15 cellular contexts compared by ENCODE assay signal in the genomic region with DNA sequence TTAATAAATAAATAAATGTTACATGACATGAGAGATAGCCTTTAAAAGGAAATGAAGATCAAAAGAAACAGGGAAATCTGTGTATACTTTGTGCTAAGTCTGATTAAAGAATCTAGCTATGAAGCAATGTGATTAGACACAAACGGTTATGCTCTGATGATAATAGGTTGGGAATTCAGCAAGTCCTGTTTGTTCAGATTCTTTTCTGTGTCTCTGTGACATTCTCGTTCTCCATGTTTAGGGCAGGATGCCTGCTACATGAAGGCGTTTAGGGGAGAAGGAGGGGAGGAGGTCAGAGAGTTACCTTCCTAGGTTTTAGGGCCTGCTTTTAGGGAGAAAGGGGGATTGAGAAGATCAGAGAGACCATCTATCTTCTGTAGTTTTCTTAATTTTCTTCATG.
DNase-seq lines count a peak whose midpoint lies in the region; ATAC-seq and TF ChIP-seq lines count a peak whose summit lies in the region.
"Had no signal": no experiment of that assay in that cellular context is flagged by ENCODE, and none has a peak within 500 bp of the region (broad histone marks: within the 10 kb centered on the region; RNA-seq: fewer than 3 reads in every experiment).

No MANE protein-coding gene starts in this region.

- 0 out of 2 replicates have a peak overlapping the region, but pooled peaks have one; percentile 34 for H2AFZ ChIP-seq in PC-9
- H2AFZ ChIP-seq in trophoblast cell (ENCODE audit: insufficient read depth, low read length, poor library complexity) = no peak overlapping the region
- no peak overlapping the region for H2AFZ ChIP-seq in MM.1S (ENCODE audit: low read length)

- H3K4me2 ChIP-seq in PC-9 = no peak overlapping the region
- H3K4me2 ChIP-seq in trophoblast cell (ENCODE audit: low read length) = peak overlapping the region; percentile 9
- H3K4me2 ChIP-seq in MM.1S (ENCODE audit: low read depth, low read length) = no peak overlapping the region
- H3K4me2 ChIP-seq: A549 had no signal

- H3K9me2 ChIP-seq in PC-9 (ENCODE audit: insufficient read depth) (no peaks in the 10 kb centered on the region), MM.1S (replicated peaks; ENCODE audit: insufficient read depth, low read length) (no peaks in the 10 kb centered on the region)

- no peak overlapping the region for H3K14ac ChIP-seq in trophoblast cell (ENCODE audit: low read length)

- no peaks in the 10 kb centered on the region for H3K79me1 ChIP-seq in trophoblast cell (ENCODE audit: low read length)

- DNase-seq in PC-9 (no peak), glutamatergic neuron (no peak), trophoblast cell (peak; percentile 57 to 93), epidermal melanocyte (ENCODE audit: insufficient read length, low spot score) (no peak), MM.1S (no peak)
- DNase-seq: BE2C; CD8-positive, alpha-beta T cell; COR-L47; DND-41; GDM1; H7 had no signal

- no peak overlapping the region for H2BK5ac ChIP-seq in trophoblast cell (ENCODE audit: low read depth, low read length, poor library complexity)

- H4K91ac ChIP-seq in trophoblast cell (ENCODE audit: low read depth, low read length) = no peak overlapping the region

- H4K20me1 ChIP-seq in PC-9 (ENCODE audit: insufficient read depth) (no peaks in the 10 kb centered on the region), MM.1S (ENCODE audit: insufficient read depth, low read length) (no peaks in the 10 kb centered on the region)

- H3K79me2 ChIP-seq in PC-9 (ENCODE audit: low read depth) (no peaks in the 10 kb centered on the region), trophoblast cell (ENCODE audit: control insufficient read depth, insufficient read depth, low read length, poor library complexity) (no peaks in the 10 kb centered on the region), MM.1S (ENCODE audit: low read length) (no peaks in the 10 kb centered on the region)

- no peaks in the 10 kb centered on the region for H3F3A ChIP-seq in PC-9 (ENCODE audit: insufficient read depth, low read depth)
- H3F3A ChIP-seq in MM.1S (ENCODE audit: insufficient read depth, low read length) = no peaks in the 10 kb centered on the region

- no peaks in the 10 kb centered on the region for H3K4me1 ChIP-seq in PC-9 (replicated peaks; ENCODE audit: insufficient read depth)
- H3K4me1 ChIP-seq in trophoblast cell (ENCODE audit: control insufficient read depth in 1 of 2, insufficient read depth in 2 of 2, low read length in 2 of 2) = peaks cover 0 to 2% of the 10 kb centered on the region in 2 experiments
- H3K4me1 ChIP-seq in MM.1S (ENCODE audit: low read length) = no peaks in the 10 kb centered on the region
- H3K4me1 ChIP-seq: A549 had no signal

- ATAC-seq in GM18861 (IDR thresholded peaks at IDR 0.05; ENCODE audit: unreplicated experiment) = no peak
- ATAC-seq: A549; CD8-positive, alpha-beta T cell had no signal

- peaks cover 3% of the 10 kb centered on the region for H3K27me3 Mint-ChIP-seq in glutamatergic neuron (ENCODE audit: unreplicated experiment)
- H3K27me3 Mint-ChIP-seq: IgD-negative memory B cell had no signal

- intact Hi-C loops in PC-9 (cut with micrococcal nuclease; ENCODE audit: unreplicated experiment) = no loop called here

- H3K4me3 ChIP-seq in PC-9 (no peak overlapping the region), trophoblast cell (ENCODE audit: low read depth, low read length) (no peak overlapping the region), MM.1S (ENCODE audit: low read length) (no peak overlapping the region)
- H3K4me3 ChIP-seq: A549 had no signal

- H3K4me1 Mint-ChIP-seq in glutamatergic neuron (ENCODE audit: low read depth, unreplicated experiment) = peaks cover 47% of the 10 kb centered on the region
- H3K4me1 Mint-ChIP-seq: IgD-negative memory B cell had no signal

- H2BK120ac ChIP-seq in trophoblast cell (ENCODE audit: insufficient read depth, low read length, poor library complexity) = no peak overlapping the region

- no peaks in the 10 kb centered on the region for H3K36me3 Mint-ChIP-seq in glutamatergic neuron (ENCODE audit: unreplicated experiment)
- H3K36me3 Mint-ChIP-seq: CD8-positive, alpha-beta T cell; IgD-negative memory B cell had no signal

- no peak overlapping the region for H3K4ac ChIP-seq in trophoblast cell (ENCODE audit: low read depth, low read length)

- no CpG with 5 or more reads among the region's 3 CpGs for WGBS in trophoblast cell (ENCODE audit: extremely low coverage, insufficient coverage, insufficient read length)

- no peak overlapping the region for H4K12ac ChIP-seq in trophoblast cell (ENCODE audit: low read depth, low read length)

- H3K23ac ChIP-seq in trophoblast cell (ENCODE audit: low read length) = no peak overlapping the region

- CTCF ChIA-PET in PC-9 (lab: Charles Lee) = no interaction called here

- peak overlapping the region; percentile 83 for H3K27ac Mint-ChIP-seq in glutamatergic neuron (ENCODE audit: unreplicated experiment)
- H3K27ac Mint-ChIP-seq: CD8-positive, alpha-beta T cell; IgD-negative memory B cell had no signal

- H2AK5ac ChIP-seq in trophoblast cell (ENCODE audit: low read length) = no peak overlapping the region

- no peak overlapping the region for H3K27ac ChIP-seq in PC-9
- H3K27ac ChIP-seq in trophoblast cell (ENCODE audit: low read depth, low read length) = no peak overlapping the region
- no peak overlapping the region for H3K27ac ChIP-seq in MM.1S (ENCODE audit: low read length)
- H3K27ac ChIP-seq: A549, C4-2B had no signal

- H3K4me3 Mint-ChIP-seq in glutamatergic neuron (ENCODE audit: unreplicated experiment) = peak overlapping the region; percentile 10
- H3K4me3 Mint-ChIP-seq: CD8-positive, alpha-beta T cell; IgD-negative memory B cell had no signal

- no peak overlapping the region for H2BK12ac ChIP-seq in trophoblast cell (ENCODE audit: low read length)

- TF ChIP-seq CTCF in PC-9 (conservative IDR thresholded peaks at IDR 0.05) (no peak), glutamatergic neuron (IDR thresholded peaks at IDR 0.05; ENCODE audit: partially characterized antibody, unreplicated experiment) (no peak), MM.1S (IDR thresholded peaks at IDR 0.05; ENCODE audit: low read length) (no peak)

- H3K9me3 ChIP-seq in PC-9 (ENCODE audit: insufficient read depth, low read depth) (no peaks in the 10 kb centered on the region), trophoblast cell (ENCODE audit: insufficient read depth, low read depth, low read length) (no peaks in the 10 kb centered on the region), MM.1S (replicated peaks; ENCODE audit: insufficient read depth, low read length) (no peaks in the 10 kb centered on the region)
- H3K9me3 ChIP-seq: A549, BE2C had no signal

- peaks cover 6% of the 10 kb centered on the region for H3K9me3 Mint-ChIP-seq in glutamatergic neuron (ENCODE audit: unreplicated experiment)

- H3K18ac ChIP-seq in trophoblast cell (ENCODE audit: low read length) = no peak overlapping the region

- no peak overlapping the region for H4K8ac ChIP-seq in trophoblast cell (ENCODE audit: low read depth, low read length)

- no peaks in the 10 kb centered on the region for H3K36me3 ChIP-seq in PC-9 (ENCODE audit: low read depth)
- H3K36me3 ChIP-seq in trophoblast cell (ENCODE audit: control insufficient read depth in 1 of 2, insufficient read depth in 2 of 2, low read length in 2 of 2) = no peaks in the 10 kb centered on the region
- H3K36me3 ChIP-seq in MM.1S (replicated peaks; ENCODE audit: insufficient read depth, low read length) = no peaks in the 10 kb centered on the region
- H3K36me3 ChIP-seq: BE2C had no signal

- POLR2A ChIA-PET in PC-9 (lab: Charles Lee; ENCODE audit: unreplicated experiment) = no interaction called here

- no peaks in the 10 kb centered on the region for H3K27me3 ChIP-seq in PC-9 (ENCODE audit: insufficient read depth, low read depth)
- no peaks in the 10 kb centered on the region for H3K27me3 ChIP-seq in trophoblast cell (ENCODE audit: insufficient read depth, low read length)
- H3K27me3 ChIP-seq in MM.1S (replicated peaks; ENCODE audit: insufficient read depth, low read length) = no peaks in the 10 kb centered on the region
- H3K27me3 ChIP-seq: BE2C had no signal

- H3K9ac ChIP-seq in trophoblast cell (ENCODE audit: low read length) = no peak overlapping the region
- H3K9ac ChIP-seq in MM.1S (ENCODE audit: low read length) = no peak overlapping the region

- BruUV-seq in PC-9 (replicated peaks; lab: Mats Ljungman, UMichigan) = no TSS peak

Comparison
In these comparisons a context has a peak if more than half of its experiments do, and no peak if none do; other contexts are left out.
1. DNase-seq: peak in trophoblast cell (2 of 2); none in PC-9 (0 of 2), glutamatergic neuron (single experiment), epidermal melanocyte (single experiment) and MM.1S (single experiment).